10 cellular contexts compared by ENCODE assay signal in genomic region chr10:69056129-69056528, GRCh38. TPM values are rescaled to one million over a fixed set of nuclear protein-coding genes. Genes with fewer than 3 reads are reported as not detected.
A peak's percentile ranks its signal among the peaks of the same experiment; 100 is the strongest.
DNase-seq lines count a peak whose midpoint lies in the region; ATAC-seq and TF ChIP-seq lines count a peak whose summit lies in the region.
"Had no signal": no experiment of that assay in that cellular context is flagged by ENCODE, and none has a peak within 500 bp of the region (broad histone marks: within the 10 kb centered on the region; RNA-seq: fewer than 3 reads in every experiment).

No MANE protein-coding gene starts in this region.

- ATAC-seq in HG02798 (IDR thresholded peaks at IDR 0.05; ENCODE audit: poor library complexity, unreplicated experiment), result peak; percentile 44
- ATAC-seq in CD8-positive, alpha-beta T cell, result no peak
- ATAC-seq: left colon had no signal

- TF ChIP-seq CTCF in neutrophil (IDR thresholded peaks at IDR 0.05), result no peak
- TF ChIP-seq CTCF in CD8-positive, alpha-beta T cell (IDR thresholded peaks at IDR 0.05), result no peak

- H3K9me3 ChIP-seq in duodenal mucosa (ENCODE audit: control insufficient read depth in 1 of 2, low read length in 2 of 2) (no peaks in the 10 kb centered on the region), neutrophil (no peaks in the 10 kb centered on the region)
- H3K9me3 ChIP-seq in CD8-positive, alpha-beta T cell (ENCODE audit: low read length), result no peaks in the 10 kb centered on the region

- H3K4me1 ChIP-seq in duodenal mucosa (ENCODE audit: control insufficient read depth in 1 of 2, insufficient read depth in 2 of 2, low read length in 2 of 2) (peaks cover 18 to 20% of the 10 kb centered on the region in 2 donors), neutrophil (ENCODE audit: control insufficient read depth in 1 of 2, insufficient read depth in 1 of 2, low read depth in 1 of 2, low read length in 1 of 2) (peaks cover 97% of the 10 kb centered on the region in 2 experiments)
- H3K4me1 ChIP-seq in CD8-positive, alpha-beta T cell (ENCODE audit: insufficient read depth, low read length), result peaks cover 22% of the 10 kb centered on the region

- POLR2A ChIA-PET in CD8-positive, alpha-beta T cell (lab: Charles Lee), result no interaction called here

- H3K9ac ChIP-seq in duodenal mucosa (ENCODE audit: low read depth in 1 of 2, low read length in 2 of 2), result peak overlapping the region in 1 of 2 donors; percentile 31

- H3K27me3 ChIP-seq in duodenal mucosa (ENCODE audit: control insufficient read depth in 1 of 2, insufficient read depth in 2 of 2, low read length in 2 of 2), result no peaks in the 10 kb centered on the region
- no peaks in the 10 kb centered on the region for H3K27me3 ChIP-seq in neutrophil
- no peaks in the 10 kb centered on the region for H3K27me3 ChIP-seq in CD8-positive, alpha-beta T cell (ENCODE audit: insufficient read depth, low read length)

- intact Hi-C loops in CD8-positive, alpha-beta T cell (cut with DNase I, micrococcal nuclease), result no loop called here

- CTCF ChIA-PET in CD8-positive, alpha-beta T cell (lab: Charles Lee), result no interaction called here

- H3K36me3 Mint-ChIP-seq in CD8-positive, alpha-beta T cell, result no peaks in the 10 kb centered on the region

- peak overlapping the region; percentile 49 for H3K27ac ChIP-seq in duodenal mucosa (ENCODE audit: low read depth, low read length)
- peak overlapping the region; percentile 100 for H3K27ac ChIP-seq in neutrophil
- no peak overlapping the region for H3K27ac ChIP-seq in CD8-positive, alpha-beta T cell (ENCODE audit: low read depth, low read length)

- no peaks in the 10 kb centered on the region for H3K9me3 Mint-ChIP-seq in CD8-positive, alpha-beta T cell

- DNase-seq in EH (ENCODE audit: low read depth) (peak; percentile 43), NCI-H345 treated with DMSO at 0.1 percent for 48 hours (lab: John Stamatoyannopoulos, UW; ENCODE audit: unreplicated experiment) (no peak), NCI-H1417 (lab: John Stamatoyannopoulos, UW) (no peak)
- no peak for DNase-seq in CD8-positive, alpha-beta T cell
- no peak for DNase-seq in activated naive CD4-positive, alpha-beta T cell (lab: John Stamatoyannopoulos, UW)
- DNase-seq: effector CD8-positive, alpha-beta T cell; left colon had no signal

- no peak overlapping the region for H3K27ac Mint-ChIP-seq in CD8-positive, alpha-beta T cell

- H3K4me1 Mint-ChIP-seq in CD8-positive, alpha-beta T cell (ENCODE audit: low read depth), result peaks cover 33% of the 10 kb centered on the region

- H3K36me3 ChIP-seq in duodenal mucosa (ENCODE audit: control insufficient read depth in 1 of 2, insufficient read depth in 2 of 2, low read length in 2 of 2) (no peaks in the 10 kb centered on the region), neutrophil (no peaks in the 10 kb centered on the region)
- H3K36me3 ChIP-seq in CD8-positive, alpha-beta T cell (ENCODE audit: insufficient read depth, low read length), result no peaks in the 10 kb centered on the region

- no peak overlapping the region for H3K4me3 Mint-ChIP-seq in CD8-positive, alpha-beta T cell

- H3K27me3 Mint-ChIP-seq in CD8-positive, alpha-beta T cell (ENCODE audit: low read depth), result no peaks in the 10 kb centered on the region

- no peak overlapping the region for H3K4me3 ChIP-seq in duodenal mucosa (ENCODE audit: low read depth in 1 of 2, low read length in 2 of 2)
- peak overlapping the region; percentile 67 to 69 for H3K4me3 ChIP-seq in neutrophil (ENCODE audit: low read depth in 1 of 2, low read length in 1 of 2)
- no peak overlapping the region for H3K4me3 ChIP-seq in CD8-positive, alpha-beta T cell (ENCODE audit: low read depth, low read length)

RNA-seq across cellular contexts. Expression of gene SRGN, which starts 31.8 kb away (rescaled TPM):
- total RNA-seq in CD8-positive, alpha-beta T cell, result 100 to 1,000 TPM; 570 to 583 TPM

Comparison
In these comparisons a context has a peak if more than half of its experiments do, and no peak if none do; other contexts are left out.
1. H3K4me3 ChIP-seq: peak in neutrophil (2 of 2); none in duodenal mucosa (0 of 2) and CD8-positive, alpha-beta T cell (single experiment).